8 cellular contexts compared by ENCODE assay signal in genomic region chr2:39124770-39125075, GRCh38. TPM values are rescaled to one million over a fixed set of nuclear protein-coding genes. Genes with fewer than 3 reads are reported as not detected.
DNase-seq lines count a peak whose midpoint lies in the region; ATAC-seq and TF ChIP-seq lines count a peak whose summit lies in the region.

No MANE protein-coding gene starts in this region.

- no peak for TF ChIP-seq CTCF in GM12865 (IDR thresholded peaks at IDR 0.05; ENCODE audit: insufficient read depth, low read depth, low read length, missing control alignments)
- no peak for TF ChIP-seq CTCF in Peyer's patch (IDR thresholded peaks at IDR 0.05)
- TF ChIP-seq CTCF in coronary artery (IDR thresholded peaks at IDR 0.05): no peak
- no peak for TF ChIP-seq CTCF in uterus (IDR thresholded peaks at IDR 0.05)

- H3K9ac ChIP-seq in muscle layer of colon (ENCODE audit: low read length): peak overlapping the region; percentile 72

- H3K4me1 ChIP-seq in Peyer's patch (peaks cover 0 to 31% (median 4%) of the 10 kb centered on the region in 4 donors), muscle layer of colon (ENCODE audit: insufficient read depth, low read length) (peaks cover 16% of the 10 kb centered on the region), uterus (peaks cover 0 to 9% of the 10 kb centered on the region in 2 donors)

- H3K36me3 ChIP-seq in Peyer's patch: no peaks in the 10 kb centered on the region
- H3K36me3 ChIP-seq in muscle layer of colon (ENCODE audit: insufficient read depth, low read length): no peaks in the 10 kb centered on the region
- no peaks in the 10 kb centered on the region for H3K36me3 ChIP-seq in uterus

- H3K4me3 ChIP-seq in GM12865 (ENCODE audit: low read depth, low read length) (peak overlapping the region; percentile 65), Peyer's patch (peak overlapping the region; percentile 55 to 77 (median 62)), coronary artery (peak overlapping the region; percentile 81), muscle layer of colon (ENCODE audit: low read depth in 1 of 2, low read length in 2 of 2) (peak overlapping the region; percentile 95 to 96), uterus (peak overlapping the region; percentile 73 to 77)

- TF ChIP-seq POLR2A in Peyer's patch (IDR thresholded peaks at IDR 0.05): no peak
- TF ChIP-seq POLR2A in uterus (IDR thresholded peaks at IDR 0.05): no peak

- no peaks in the 10 kb centered on the region for H3K9me3 ChIP-seq in Peyer's patch
- H3K9me3 ChIP-seq in muscle layer of colon (ENCODE audit: low read length): no peaks in the 10 kb centered on the region
- no peaks in the 10 kb centered on the region for H3K9me3 ChIP-seq in uterus

- intact Hi-C loops in uterus (cut with DNase I; ENCODE audit: low total_unique reads): no loop called here

- no peaks in the 10 kb centered on the region for H3K27me3 ChIP-seq in Peyer's patch
- H3K27me3 ChIP-seq in muscle layer of colon (ENCODE audit: control insufficient read depth in 1 of 2, insufficient read depth in 2 of 2, low read length in 2 of 2): no peaks in the 10 kb centered on the region
- H3K27me3 ChIP-seq in uterus: no peaks in the 10 kb centered on the region

- DNase-seq in GM12865 (ENCODE audit: low read depth) (no peak), Peyer's patch (peak in 1 of 3 donors; percentile 38), coronary artery (ENCODE audit: low spot score) (no peak), uterus (no peak)

- ATAC-seq in GM18909 (IDR thresholded peaks at IDR 0.05; ENCODE audit: poor library complexity, unreplicated experiment) (no peak), GM18498 (IDR thresholded peaks at IDR 0.05; ENCODE audit: unreplicated experiment) (no peak), GM18907 (IDR thresholded peaks at IDR 0.05; ENCODE audit: unreplicated experiment) (no peak)

- peak overlapping the region; percentile 81 to 95 (median 91) for H3K27ac ChIP-seq in Peyer's patch
- H3K27ac ChIP-seq in coronary artery: peak overlapping the region; percentile 93
- H3K27ac ChIP-seq in muscle layer of colon (ENCODE audit: low read depth, low read length): peak overlapping the region; percentile 99
- H3K27ac ChIP-seq in uterus: peak overlapping the region; percentile 92 to 93

RNA-seq across cellular contexts. Expression of gene SOS1, which starts 3.9 kb away (rescaled TPM):
- total RNA-seq in Peyer's patch (10 to 100 TPM; 38.7 to 49.1 (median 40.8) TPM), uterus (100 to 1,000 TPM in 1 of 4 donors, 10 to 100 TPM in 3; 13.3 to 107 (median 40.8) TPM)
